In the genomic region with DNA sequence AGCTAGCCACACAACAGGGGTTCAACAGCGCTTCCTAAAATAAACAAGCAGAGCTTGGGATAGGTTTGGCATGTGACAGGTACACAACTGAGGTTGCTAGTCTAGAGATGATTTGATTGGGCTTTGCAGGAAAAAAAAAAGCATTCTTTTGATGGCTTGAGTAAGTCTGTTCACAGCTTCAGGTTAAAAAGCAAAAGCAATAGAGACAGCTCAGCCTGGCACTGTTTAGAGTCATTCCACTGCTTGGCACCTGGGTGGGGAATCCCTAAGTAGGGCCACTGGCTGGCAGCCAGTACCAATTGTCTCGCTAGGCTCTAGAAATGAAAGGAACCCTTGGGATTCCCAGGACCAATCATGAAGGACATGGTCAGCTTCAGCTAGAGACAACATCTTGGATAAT, we compare ENCODE assay signal across 13 cellular contexts.
DNase-seq lines count a peak whose midpoint lies in the region; ATAC-seq and TF ChIP-seq lines count a peak whose summit lies in the region.
"Had no signal": no experiment of that assay in that cellular context is flagged by ENCODE, and none has a peak within 500 bp of the region (broad histone marks: within the 10 kb centered on the region; RNA-seq: fewer than 3 reads in every experiment).

No MANE protein-coding gene starts in this region.

- H3K27me3 Mint-ChIP-seq in nephron progenitor cell (ENCODE audit: low read depth, poor library complexity): no peaks in the 10 kb centered on the region
- H3K27me3 Mint-ChIP-seq in CD14-positive monocyte (ENCODE audit: low read depth in 3 of 3): no peaks in the 10 kb centered on the region

- no peaks in the 10 kb centered on the region for H3K9me3 Mint-ChIP-seq in nephron progenitor cell
- no peaks in the 10 kb centered on the region for H3K9me3 Mint-ChIP-seq in CD14-positive monocyte
- H3K9me3 Mint-ChIP-seq: neural progenitor cell had no signal

- DNase-seq in NCI-H2171 treated with DMSO at 0.1 percent for 48 hours (lab: John Stamatoyannopoulos, UW) (peak; percentile 6), NCI-H2171 (lab: John Stamatoyannopoulos, UW) (no peak), NCI-H69 (lab: John Stamatoyannopoulos, UW) (peak; percentile 74), nephron progenitor cell (no peak), CD14-positive monocyte (ENCODE audit: low spot score) (no peak)
- no peak for DNase-seq in stimulated activated CD4-positive, alpha-beta T cell treated with anti-CD3 and anti-CD28 coated beads, Interleukin-2, amount 100 ng/mL, for 48 hours
- DNase-seq: DND-41, foreskin fibroblast, left cardiac atrium, NCI-H187 had no signal

- intact Hi-C loops in CD14-positive monocyte (cut with micrococcal nuclease): no loop called here

- H3K4me1 Mint-ChIP-seq in nephron progenitor cell (no peaks in the 10 kb centered on the region), CD14-positive monocyte (no peaks in the 10 kb centered on the region)
- H3K4me1 Mint-ChIP-seq: neural progenitor cell had no signal

- no peak overlapping the region for H3K4me3 Mint-ChIP-seq in nephron progenitor cell
- no peak overlapping the region for H3K4me3 Mint-ChIP-seq in CD14-positive monocyte
- H3K4me3 Mint-ChIP-seq: neural progenitor cell had no signal

- H3K27ac Mint-ChIP-seq in nephron progenitor cell: peak overlapping the region; percentile 25
- H3K27ac Mint-ChIP-seq in CD14-positive monocyte: no peak overlapping the region
- H3K27ac Mint-ChIP-seq: neural progenitor cell had no signal

- TF ChIP-seq CTCF in nephron progenitor cell (IDR thresholded peaks at IDR 0.05) (no peak), CD14-positive monocyte (IDR thresholded peaks at IDR 0.05) (no peak)

- peak; percentile 58 for ATAC-seq in GM21825 (IDR thresholded peaks at IDR 0.05; ENCODE audit: unreplicated experiment)
- ATAC-seq in HG02840 (IDR thresholded peaks at IDR 0.05; ENCODE audit: low FRiP score, unreplicated experiment): no peak

- H3K36me3 Mint-ChIP-seq in nephron progenitor cell (ENCODE audit: low read depth): peaks cover 36% of the 10 kb centered on the region
- H3K36me3 Mint-ChIP-seq in CD14-positive monocyte: peaks cover 49% of the 10 kb centered on the region in 2 donors

Comparison
In these comparisons a context has a peak if more than half of its experiments do, and no peak if none do; other contexts are left out.
1. DNase-seq: peak in NCI-H2171 treated with DMSO at 0.1 percent for 48 hours (single experiment) and NCI-H69 (single experiment); none in NCI-H2171 (single experiment), nephron progenitor cell (single experiment), stimulated activated CD4-positive, alpha-beta T cell treated with anti-CD3 and anti-CD28 coated beads, Interleukin-2, amount 100 ng/mL, for 48 hours (0 of 2) and CD14-positive monocyte (single experiment).